Comparison of ENCODE assay signal across 17 cellular contexts in the genomic region with DNA sequence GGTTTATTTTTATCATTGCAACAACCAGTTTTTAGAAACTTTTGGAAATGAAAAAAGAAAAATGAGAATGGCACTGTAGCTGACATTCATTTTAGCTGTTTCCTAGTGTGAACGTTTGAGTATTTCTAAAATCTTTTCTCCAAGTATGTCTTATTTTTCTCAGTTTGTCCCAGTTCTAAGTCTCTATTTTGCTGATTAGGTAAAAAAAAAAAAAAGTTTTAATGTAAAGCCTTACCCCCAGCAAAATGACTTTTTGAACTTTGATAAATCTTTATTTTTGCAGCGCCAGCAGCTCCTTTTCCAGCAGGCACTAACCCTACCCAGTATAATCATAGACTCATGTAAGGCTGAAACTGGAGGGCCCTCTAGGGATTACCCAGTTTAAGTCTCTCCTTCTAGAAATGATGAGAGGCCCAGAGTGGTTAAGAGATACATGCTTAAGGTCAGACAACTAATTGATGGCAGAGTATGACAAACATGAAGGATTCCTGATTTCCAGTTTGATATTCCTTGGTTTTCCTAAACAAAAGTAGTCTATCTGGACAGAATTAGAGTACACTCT.
DNase-seq lines count a peak whose midpoint lies in the region; ATAC-seq, FAIRE-seq and TF ChIP-seq lines count a peak whose summit lies in the region.
"Had no signal": no experiment of that assay in that cellular context is flagged by ENCODE, and none has a peak within 500 bp of the region (broad histone marks: within the 10 kb centered on the region; RNA-seq: fewer than 3 reads in every experiment).

No MANE protein-coding gene starts in this region.

- peak; percentile 53 for ATAC-seq in GM18870 (IDR thresholded peaks at IDR 0.05; ENCODE audit: unreplicated experiment)
- ATAC-seq in HG02884 (IDR thresholded peaks at IDR 0.05; ENCODE audit: unreplicated experiment) = peak; percentile 63
- ATAC-seq in GM19467 (IDR thresholded peaks at IDR 0.05; ENCODE audit: unreplicated experiment) = no peak

- peak overlapping the region; percentile 35 for H3K4me3 ChIP-seq in adipocyte (ENCODE audit: low read length)
- no peak overlapping the region for H3K4me3 ChIP-seq in osteoblast (ENCODE audit: insufficient read depth, low read length)

- no peak for TF ChIP-seq POLR2A in GM12891 (IDR thresholded peaks at IDR 0.05; ENCODE audit: low read depth, low read length)

- H3K79me2 ChIP-seq in osteoblast (ENCODE audit: insufficient read depth, low read length) = peaks cover 56% of the 10 kb centered on the region

- peak overlapping the region; percentile 77 for H3K4me2 ChIP-seq in osteoblast (ENCODE audit: insufficient read depth, low read length)

- no peak for DNase-seq in adipocyte (ENCODE audit: low read depth)
- peak; percentile 2 for DNase-seq in osteoblast (ENCODE audit: insufficient read length, low spot score, missing footprints)
- DNase-seq in GM12891 (ENCODE audit: insufficient read length, low spot score) = no peak
- no peak for DNase-seq in globus pallidus (ENCODE audit: low spot score)
- DNase-seq in stimulated activated CD4-positive, alpha-beta T cell treated with anti-CD3 and anti-CD28 coated beads, Interleukin-2, amount 100 ng/mL, for 48 hours = no peak
- DNase-seq: activated naive CD8-positive, alpha-beta T cell treated with anti-CD3 and anti-CD28 coated beads, Interleukin-2, amount 10 ng/mL, durations not matched to agents 7 days and 5 days; activated T-cell treated with anti-CD3 and anti-CD28 coated beads for 4 hours; EL; NCI-H1092; NCI-H446; nephron progenitor cell; retina; stimulated activated CD4-positive, alpha-beta T cell treated with anti-CD3 and anti-CD28 coated beads, Interleukin-2, amount 100 ng/mL, for 24 hours had no signal

- no peak overlapping the region for H2AFZ ChIP-seq in osteoblast (ENCODE audit: low read length)

- no peaks in the 10 kb centered on the region for H4K20me1 ChIP-seq in osteoblast (ENCODE audit: insufficient read depth, low read length)

- no peak for FAIRE-seq in GM12891 (lab: Jason Lieb, UNC)

- H3K27ac ChIP-seq in osteoblast (ENCODE audit: low read depth, low read length) = peak overlapping the region; percentile 55
- H3K27ac ChIP-seq: C4-2B had no signal

- H3K9ac ChIP-seq in adipocyte (ENCODE audit: low read length) = no peak overlapping the region

- H3K9me3 ChIP-seq in adipocyte (ENCODE audit: control insufficient read depth, low read length) (no peaks in the 10 kb centered on the region), osteoblast (ENCODE audit: low read depth, low read length) (no peaks in the 10 kb centered on the region)

- H3K27me3 ChIP-seq in adipocyte (replicated peaks; ENCODE audit: control insufficient read depth, insufficient read depth, low read length) (no peaks in the 10 kb centered on the region), osteoblast (ENCODE audit: insufficient read depth, low read length) (no peaks in the 10 kb centered on the region)

- H3K4me1 ChIP-seq in adipocyte (ENCODE audit: control insufficient read depth, insufficient read depth, low read length) (peaks cover 24% of the 10 kb centered on the region), osteoblast (ENCODE audit: insufficient read depth, low read length) (peaks cover 55% of the 10 kb centered on the region)

- H3K36me3 ChIP-seq in adipocyte (ENCODE audit: control insufficient read depth, insufficient read depth, low read length, severe bottlenecking) (no peaks in the 10 kb centered on the region), osteoblast (ENCODE audit: insufficient read depth, low read length) (peaks cover 16% of the 10 kb centered on the region)

- no peak for TF ChIP-seq CTCF in osteoblast (IDR thresholded peaks at IDR 0.05; ENCODE audit: extremely low read depth, low read depth, low read length)

TF ChIP-seq in GM12891, 5 proteins besides CTCF, POLR2A, EP300 and RAD21:
- TF ChIP-seq PAX5 (IDR thresholded peaks at IDR 0.05; ENCODE audit: insufficient read depth, low read length, severe bottlenecking) (no peak), POLR2AphosphoS5 (IDR thresholded peaks at IDR 0.05; ENCODE audit: low read depth, low read length) (no peak), TAF1 (IDR thresholded peaks at IDR 0.05; ENCODE audit: low read depth, low read length) (no peak), SPI1 (IDR thresholded peaks at IDR 0.05; ENCODE audit: low read depth, low read length) (no peak), POU2F2 (IDR thresholded peaks at IDR 0.05; ENCODE audit: low read depth, low read length) (no peak)
